ENCODE assay signal across 28 cellular contexts in genomic region chr3:141127344-141128125, GRCh38.
DNase-seq lines count a peak whose midpoint lies in the region; ATAC-seq and TF ChIP-seq lines count a peak whose summit lies in the region.
"Had no signal": no experiment of that assay in that cellular context is flagged by ENCODE, and none has a peak within 500 bp of the region (broad histone marks: within the 10 kb centered on the region; RNA-seq: fewer than 3 reads in every experiment).

No MANE protein-coding gene starts in this region.

- peaks cover 5% of the 10 kb centered on the region for H3K4me1 Mint-ChIP-seq in type B pancreatic cell (ENCODE audit: unreplicated experiment)
- H3K4me1 Mint-ChIP-seq in activated CD4-positive, alpha-beta memory T cell treated with anti-CD3 and anti-CD28 coated beads for 36 hours (ENCODE audit: low read depth) = no peaks in the 10 kb centered on the region
- H3K4me1 Mint-ChIP-seq: activated naive CD4-positive, alpha-beta T cell treated with anti-CD3 and anti-CD28 coated beads, Interleukin-2, amount 10 ng/mL, durations not matched to agents 7 days and 5 days had no signal

- TF ChIP-seq CTCF in type B pancreatic cell (conservative IDR thresholded peaks at IDR 0.05) (no peak), foreskin keratinocyte (conservative IDR thresholded peaks at IDR 0.05) (no peak)

- peaks cover 6% of the 10 kb centered on the region for H3K9me3 Mint-ChIP-seq in type B pancreatic cell
- H3K9me3 Mint-ChIP-seq in activated CD4-positive, alpha-beta memory T cell treated with anti-CD3 and anti-CD28 coated beads for 36 hours = no peaks in the 10 kb centered on the region
- H3K9me3 Mint-ChIP-seq: activated naive CD4-positive, alpha-beta T cell treated with anti-CD3 and anti-CD28 coated beads, Interleukin-2, amount 10 ng/mL, durations not matched to agents 7 days and 5 days; CD8-positive, alpha-beta T cell had no signal

- no peak overlapping the region for H3K27ac Mint-ChIP-seq in type B pancreatic cell
- no peak overlapping the region for H3K27ac Mint-ChIP-seq in activated CD4-positive, alpha-beta memory T cell treated with anti-CD3 and anti-CD28 coated beads for 36 hours
- H3K27ac Mint-ChIP-seq: activated naive CD4-positive, alpha-beta T cell treated with anti-CD3 and anti-CD28 coated beads, Interleukin-2, amount 10 ng/mL, durations not matched to agents 7 days and 5 days; CD8-positive, alpha-beta T cell had no signal

- peaks cover 2% of the 10 kb centered on the region for H3K27me3 ChIP-seq in foreskin keratinocyte
- H3K27me3 ChIP-seq: SJSA1, upper lobe of left lung had no signal

- intact Hi-C loops in Right ventricle myocardium superior (cut with DNase I) (no loop called here), Right ventricle myocardium inferior (cut with DNase I) (no loop called here)
- intact Hi-C loops in activated CD4-positive, alpha-beta memory T cell treated with anti-CD3 and anti-CD28 coated beads for 36 hours (cut with micrococcal nuclease) = no loop called here

- H3K36me3 Mint-ChIP-seq in type B pancreatic cell = peaks cover 4% of the 10 kb centered on the region
- no peaks in the 10 kb centered on the region for H3K36me3 Mint-ChIP-seq in activated CD4-positive, alpha-beta memory T cell treated with anti-CD3 and anti-CD28 coated beads for 36 hours
- H3K36me3 Mint-ChIP-seq: activated naive CD4-positive, alpha-beta T cell treated with anti-CD3 and anti-CD28 coated beads, Interleukin-2, amount 10 ng/mL, durations not matched to agents 7 days and 5 days; CD8-positive, alpha-beta T cell had no signal

- no peak overlapping the region for H3K27ac ChIP-seq in foreskin keratinocyte
- H3K27ac ChIP-seq: prostate gland, SJSA1, upper lobe of left lung had no signal

- no peak overlapping the region for H3K4me3 Mint-ChIP-seq in type B pancreatic cell
- no peak overlapping the region for H3K4me3 Mint-ChIP-seq in activated CD4-positive, alpha-beta memory T cell treated with anti-CD3 and anti-CD28 coated beads for 36 hours
- H3K4me3 Mint-ChIP-seq: activated naive CD4-positive, alpha-beta T cell treated with anti-CD3 and anti-CD28 coated beads, Interleukin-2, amount 10 ng/mL, durations not matched to agents 7 days and 5 days; CD8-positive, alpha-beta T cell had no signal

- no peaks in the 10 kb centered on the region for H3K4me1 ChIP-seq in foreskin keratinocyte
- H3K4me1 ChIP-seq: prostate gland, SJSA1, upper lobe of left lung had no signal

- H3K27me3 Mint-ChIP-seq in type B pancreatic cell = no peaks in the 10 kb centered on the region
- peaks cover 10% of the 10 kb centered on the region for H3K27me3 Mint-ChIP-seq in activated CD4-positive, alpha-beta memory T cell treated with anti-CD3 and anti-CD28 coated beads for 36 hours

- DNase-seq in Right ventricle myocardium superior (no peak), Right ventricle myocardium inferior (ENCODE audit: missing footprints) (no peak), cerebellar cortex (ENCODE audit: low spot score) (peak; percentile 96), islet precursor cell (peak; percentile 58), type B pancreatic cell (ENCODE audit: extremely low spot score, unreplicated experiment) (peak; percentile 44), foreskin keratinocyte (no peak)
- no peak for DNase-seq in activated CD4-positive, alpha-beta memory T cell treated with anti-CD3 and anti-CD28 coated beads for 36 hours
- DNase-seq: activated CD4-positive, alpha-beta T cell treated with anti-CD3 and anti-CD28 coated beads for 4 hours; activated naive CD4-positive, alpha-beta T cell treated with anti-CD3 and anti-CD28 coated beads, Interleukin-2, amount 10 ng/mL, durations not matched to agents 7 days and 5 days; activated T-cell treated with anti-CD3 and anti-CD28 coated beads, Interleukin-2, amount 50 U/mL, for 48 hours; amygdala; CD8-positive, alpha-beta T cell; DMS53; glutamatergic neuron; GOT3; KBM-7; left cardiac atrium; midbrain; NCI-H1417 treated with DMSO at 0.1 percent for 48 hours; NCI-H2107; NCI-H510A; NK-92 treated with Interleukin-12 subunit alpha and Interleukin-12 subunit beta, amount 100 ng/mL, for 24 hours; T-helper 2 cell; upper lobe of left lung had no signal

- CTCF ChIA-PET in activated CD4-positive, alpha-beta memory T cell treated with anti-CD3 and anti-CD28 coated beads for 36 hours (lab: Charles Lee) = no interaction called here

- ATAC-seq in Right ventricle myocardium superior (ENCODE audit: poor library complexity) = peak; percentile 46
- ATAC-seq in Right ventricle myocardium inferior = no peak
- ATAC-seq in foreskin keratinocyte = no peak
- no peak for ATAC-seq in HG02981 (IDR thresholded peaks at IDR 0.05; ENCODE audit: unreplicated experiment)
- ATAC-seq: CD8-positive, alpha-beta T cell; Panc1 had no signal

- POLR2A ChIA-PET in activated CD4-positive, alpha-beta memory T cell treated with anti-CD3 and anti-CD28 coated beads for 36 hours (lab: Charles Lee) = no interaction called here

Comparison
In these comparisons a context has a peak if more than half of its experiments do, and no peak if none do; other contexts are left out.
1. DNase-seq: peak in cerebellar cortex (single experiment), islet precursor cell (single experiment) and type B pancreatic cell (single experiment); none in Right ventricle myocardium superior (single experiment), Right ventricle myocardium inferior (single experiment), activated CD4-positive, alpha-beta memory T cell treated with anti-CD3 and anti-CD28 coated beads for 36 hours (single experiment) and foreskin keratinocyte (0 of 2).